Comparison of ENCODE assay signal across 1 cellular context in genomic region chr18:51196811-51197660, GRCh38.
TF ChIP-seq lines count a peak whose summit lies in the region.

No MANE protein-coding gene starts in this region.

TF ChIP-seq in K562, 482 proteins besides CTCF, POLR2A, EP300 and RAD21 (continued from another document and continues in another):
- TF ChIP-seq ZNF318 (IDR thresholded peaks at IDR 0.05; ENCODE audit: borderline replicate concordance in 1 of 2, low read depth in 1 of 2) (no peak), ELF2 (CRISPR knock-in tag; IDR thresholded peaks at IDR 0.05) (no peak), NKRF (IDR thresholded peaks at IDR 0.05; ENCODE audit: borderline replicate concordance) (no peak), HDAC3 (IDR thresholded peaks at IDR 0.05; ENCODE audit: borderline replicate concordance, partially characterized antibody) (no peak), GTF2A2 (tag; IDR thresholded peaks at IDR 0.05) (no peak), ZNF311 (CRISPR knock-in tag; IDR thresholded peaks at IDR 0.05) (no peak), RBFOX2 (IDR thresholded peaks at IDR 0.05; ENCODE audit: low read depth, low read length) (peak; percentile 75), TCF7L2 (IDR thresholded peaks at IDR 0.05; ENCODE audit: low read depth, low read length) (no peak), ZNF263 (CRISPR knock-in tag; IDR thresholded peaks at IDR 0.05; ENCODE audit: borderline replicate concordance) (peak; percentile 97), ZKSCAN3 (CRISPR knock-in tag; IDR thresholded peaks at IDR 0.05) (no peak), PRMT5 (CRISPR knock-in tag; IDR thresholded peaks at IDR 0.05) (no peak), AFF1 (IDR thresholded peaks at IDR 0.05; ENCODE audit: low read depth in 1 of 2, partially characterized antibody in 2 of 2) (no peak), MTA2 (IDR thresholded peaks at IDR 0.05; ENCODE audit: low read depth) (no peak), ZFX (CRISPR knock-in tag; IDR thresholded peaks at IDR 0.05) (0 out of 2 replicates have a peak, but pooled peaks have one; percentile 5), USF2 (CRISPR knock-in tag; IDR thresholded peaks at IDR 0.05) (no peak), PHF8 (IDR thresholded peaks at IDR 0.05; ENCODE audit: borderline replicate concordance, low read length) (peak; percentile 41; the same call in 1 of the 2 replicates), CREM (IDR thresholded peaks at IDR 0.05; ENCODE audit: low read depth) (no peak), ZNF184 (CRISPR knock-in tag; IDR thresholded peaks at IDR 0.05) (no peak), MAX (CRISPR knock-in tag; IDR thresholded peaks at IDR 0.05) (no peak), ZNF24 (IDR thresholded peaks at IDR 0.05) (no peak), ZNF518B (CRISPR knock-in tag; IDR thresholded peaks at IDR 0.05) (no peak), SOX6 (IDR thresholded peaks at IDR 0.05) (no peak), NONO (IDR thresholded peaks at IDR 0.05; ENCODE audit: low read depth in 2 of 2, low read length in 1 of 2) (0 out of 4 replicates have a peak, but pooled peaks of 1 of the 2 experiments have one; percentile 34), FOXP1 (CRISPR knock-in tag; IDR thresholded peaks at IDR 0.05) (no peak), SPI1 (IDR thresholded peaks at IDR 0.05; ENCODE audit: borderline replicate concordance, low read depth, low read length) (no peak), CCAR2 (IDR thresholded peaks at IDR 0.05; ENCODE audit: low read depth, low read length) (no peak), TAF1 (IDR thresholded peaks at IDR 0.05; ENCODE audit: control insufficient read depth, extremely low read depth, insufficient read depth, low read length, severe bottlenecking) (peak; percentile 65), ZNF584 (CRISPR knock-in tag; IDR thresholded peaks at IDR 0.05; ENCODE audit: low read depth) (no peak), PCBP1 (IDR thresholded peaks at IDR 0.05; ENCODE audit: low read depth, low read length, poor library complexity, severe bottlenecking) (no peak), ARID3A (IDR thresholded peaks at IDR 0.05; ENCODE audit: borderline replicate concordance, low read depth, low read length) (no peak), ZNF445 (CRISPR knock-in tag; IDR thresholded peaks at IDR 0.05; ENCODE audit: low read depth) (no peak), CHCHD3 (CRISPR knock-in tag; IDR thresholded peaks at IDR 0.05) (no peak)
- TF ChIP-seq, protein P1, sequence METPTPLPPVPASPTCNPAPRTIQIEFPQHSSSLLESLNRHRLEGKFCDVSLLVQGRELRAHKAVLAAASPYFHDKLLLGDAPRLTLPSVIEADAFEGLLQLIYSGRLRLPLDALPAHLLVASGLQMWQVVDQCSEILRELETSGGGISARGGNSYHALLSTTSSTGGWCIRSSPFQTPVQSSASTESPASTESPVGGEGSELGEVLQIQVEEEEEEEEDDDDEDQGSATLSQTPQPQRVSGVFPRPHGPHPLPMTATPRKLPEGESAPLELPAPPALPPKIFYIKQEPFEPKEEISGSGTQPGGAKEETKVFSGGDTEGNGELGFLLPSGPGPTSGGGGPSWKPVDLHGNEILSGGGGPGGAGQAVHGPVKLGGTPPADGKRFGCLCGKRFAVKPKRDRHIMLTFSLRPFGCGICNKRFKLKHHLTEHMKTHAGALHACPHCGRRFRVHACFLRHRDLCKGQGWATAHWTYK (CRISPR knock-in tag; IDR thresholded peaks at IDR 0.05) = no peak
- TF ChIP-seq, protein P2, sequence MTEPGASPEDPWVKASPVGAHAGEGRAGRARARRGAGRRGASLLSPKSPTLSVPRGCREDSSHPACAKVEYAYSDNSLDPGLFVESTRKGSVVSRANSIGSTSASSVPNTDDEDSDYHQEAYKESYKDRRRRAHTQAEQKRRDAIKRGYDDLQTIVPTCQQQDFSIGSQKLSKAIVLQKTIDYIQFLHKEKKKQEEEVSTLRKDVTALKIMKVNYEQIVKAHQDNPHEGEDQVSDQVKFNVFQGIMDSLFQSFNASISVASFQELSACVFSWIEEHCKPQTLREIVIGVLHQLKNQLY (CRISPR knock-in tag; conservative IDR thresholded peaks at IDR 0.05) = no peak
- TF ChIP-seq, protein P3, sequence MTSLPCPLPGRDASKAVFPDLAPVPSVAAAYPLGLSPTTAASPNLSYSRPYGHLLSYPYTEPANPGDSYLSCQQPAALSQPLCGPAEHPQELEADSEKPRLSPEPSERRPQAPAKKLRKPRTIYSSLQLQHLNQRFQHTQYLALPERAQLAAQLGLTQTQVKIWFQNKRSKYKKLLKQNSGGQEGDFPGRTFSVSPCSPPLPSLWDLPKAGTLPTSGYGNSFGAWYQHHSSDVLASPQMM (CRISPR knock-in tag; IDR thresholded peaks at IDR 0.05) = no peak
